Comparison of ENCODE assay signal across 30 cellular contexts in the genomic region with DNA sequence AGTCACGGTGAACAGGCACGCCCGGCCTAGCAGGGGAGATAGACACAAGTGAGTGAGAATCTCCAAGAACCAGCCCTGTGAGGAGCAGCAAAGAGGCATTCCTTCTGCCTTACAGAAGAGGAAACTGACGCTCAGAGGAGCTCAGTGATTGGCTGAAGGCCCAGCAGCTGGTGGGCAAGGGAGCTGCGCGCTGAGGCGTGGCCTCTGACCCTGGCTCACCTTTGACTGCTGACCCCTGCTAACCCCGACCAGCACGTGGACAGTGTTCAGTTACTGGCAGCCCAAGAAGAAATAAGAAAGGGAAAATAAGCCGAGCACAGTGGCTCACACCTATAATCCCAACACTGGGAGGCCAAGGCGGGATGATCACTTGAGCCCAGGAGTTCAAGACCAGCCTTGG. TPM values are rescaled to one million over a fixed set of nuclear protein-coding genes. Genes with fewer than 3 reads are reported as not detected.
"Had no signal": no experiment of that assay in that cellular context is flagged by ENCODE, and none has a peak within 500 bp of the region (broad histone marks: within the 10 kb centered on the region; RNA-seq: fewer than 3 reads in every experiment).

No MANE protein-coding gene starts in this region.

- H3K9ac ChIP-seq: neural progenitor cell had no signal

- H3K4me1 ChIP-seq: esophagus squamous epithelium, lower lobe of right lung, prostate gland, spleen, suprapubic skin, transverse colon, vagina had no signal

- DNase-seq: cortex of kidney; effector memory CD8-positive, alpha-beta T cell; erythroblast; esophagus squamous epithelium; hypothalamus; immature natural killer cell; islet precursor cell; kidney glomerular epithelial cell; left colon; left ventricle myocardium superior; lower lobe of right lung; mucosa of descending colon; naive B cell; nucleus accumbens; right cardiac atrium; spleen; stimulated activated CD4-positive, alpha-beta T cell treated with anti-CD3 and anti-CD28 coated beads, Interleukin-4, amount 100 ng/mL, for 4 hours; transverse colon had no signal

- H3K4me3 ChIP-seq: esophagus squamous epithelium, lower lobe of right lung, mucosa of descending colon, neural progenitor cell, prostate gland, skin epidermis, spleen, suprapubic skin, transverse colon, vagina had no signal

- H3K4me2 ChIP-seq: neural progenitor cell had no signal

- H3K27me3 ChIP-seq: neural progenitor cell, spleen, suprapubic skin, transverse colon, vagina had no signal

- H2AFZ ChIP-seq: neural progenitor cell had no signal

- FAIRE-seq: endometrium, frontal cortex had no signal

- H3K36me3 ChIP-seq: esophagus squamous epithelium, lower lobe of right lung, neural progenitor cell, prostate gland, spleen, suprapubic skin, transverse colon, vagina had no signal

- H3K27ac ChIP-seq: esophagus squamous epithelium, lower lobe of right lung, neural progenitor cell, prostate gland, skin epidermis, spleen, suprapubic skin, transverse colon, vagina had no signal

- ATAC-seq: effector memory CD8-positive, alpha-beta T cell; left colon; left ventricle myocardium superior; lower lobe of right lung; mucosa of descending colon; natural killer cell treated with Interleukin-12 subunit alpha and Interleukin-12 subunit beta and Interleukin-15 and Interleukin-18, amount 100 ng/mL, for 72 hours; right cardiac atrium; stimulated activated memory B cell treated with anti-CD40 and anti-IgM and Interleukin-4, amounts not matched to agents 10 μg/mL and 1 μg/mL and 100 μg/mL, for 72 hours had no signal

- H3K9me3 ChIP-seq: esophagus squamous epithelium, lower lobe of right lung, mucosa of descending colon, prostate gland, spleen, suprapubic skin, transverse colon, vagina had no signal

RNA-seq across cellular contexts. Expression of gene C16orf96, which starts 1.9 kb away (rescaled TPM):
- total RNA-seq: dermis microvascular lymphatic vessel endothelial cell; fibroblast of villous mesenchyme; mucosa of descending colon; natural killer cell treated with Interleukin-12 subunit alpha and Interleukin-12 subunit beta and Interleukin-15 and Interleukin-18, amount 100 ng/mL, for 72 hours; transverse colon; ureter; vagina had no signal
- polyA plus RNA-seq: immature natural killer cell had no signal
